Comparison of ENCODE assay signal across 29 cellular contexts in the genomic region with DNA sequence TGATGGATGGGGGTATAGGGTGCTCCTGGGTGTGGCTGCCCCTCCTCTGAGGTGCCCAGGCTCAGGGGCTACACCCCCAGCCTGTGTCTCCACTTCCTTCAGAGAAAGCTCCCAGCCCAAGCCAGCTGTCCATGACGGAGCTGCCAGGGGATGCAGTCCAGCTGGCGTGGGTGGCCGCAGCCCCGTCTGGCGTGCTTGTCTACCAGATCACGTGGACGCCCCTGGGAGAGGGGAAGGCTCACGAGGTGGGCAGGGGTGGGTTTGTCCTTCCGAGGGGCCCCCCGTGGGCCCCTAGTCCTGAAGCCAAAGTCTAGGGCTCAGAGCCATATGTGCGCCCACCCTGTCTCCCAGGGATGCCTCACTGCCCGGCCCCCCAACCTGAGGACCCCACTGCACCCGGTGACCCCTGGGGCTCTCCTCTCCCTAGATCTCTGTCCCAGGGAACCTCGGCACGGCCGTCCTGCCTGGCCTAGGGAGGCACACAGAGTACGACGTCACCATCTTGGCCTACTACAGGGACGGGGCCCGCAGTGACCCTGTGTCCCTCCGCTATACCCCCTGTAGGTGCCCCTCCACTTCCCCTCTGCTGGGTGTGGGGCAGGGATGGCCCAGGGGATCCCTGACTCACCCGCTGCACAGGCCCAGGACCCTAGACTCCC. TPM values are rescaled to one million over a fixed set of nuclear protein-coding genes. Genes with fewer than 3 reads are reported as not detected.
DNase-seq lines count a peak whose midpoint lies in the region; ATAC-seq and TF ChIP-seq lines count a peak whose summit lies in the region.
"Had no signal": no experiment of that assay in that cellular context is flagged by ENCODE, and none has a peak within 500 bp of the region (broad histone marks: within the 10 kb centered on the region; RNA-seq: fewer than 3 reads in every experiment).

No MANE protein-coding gene starts in this region.

- ATAC-seq in stimulated activated naive CD8-positive, alpha-beta T cell treated with anti-CD3 and anti-CD28 coated beads, Interleukin-15, amount 100 ng/mL, for 72 hours = peak; percentile 8
- ATAC-seq in stimulated activated naive CD8-positive, alpha-beta T cell treated with anti-CD3 and anti-CD28 coated beads, Interleukin-15, Interleukin-2, amounts not matched to agents 100 U/mL and 50 U/mL, for 24 hours = no peak
- no peak for ATAC-seq in lung (ENCODE audit: insufficient read depth, low FRiP score)
- no peak for ATAC-seq in SK-N-SH treated with all-trans-retinoic acid at 6 μM for 48 hours
- ATAC-seq in HG03460 (IDR thresholded peaks at IDR 0.05; ENCODE audit: unreplicated experiment) = no peak
- ATAC-seq: activated T-helper 17 cell treated with anti-CD3 and anti-CD28 coated beads, Interleukin-2, amount 50 U/mL, for 72 hours; naive thymus-derived CD4-positive, alpha-beta T cell had no signal

- H3K4me1 ChIP-seq in lung (ENCODE audit: control insufficient read depth in 2 of 2, insufficient read depth in 2 of 2, low read length in 2 of 2) = peaks cover 0 to 2% of the 10 kb centered on the region in 2 donors
- H3K4me1 ChIP-seq: BE2C, Peyer's patch, thyroid gland had no signal

- no peak overlapping the region for H3K27ac Mint-ChIP-seq in stimulated activated naive CD8-positive, alpha-beta T cell treated with anti-CD3 and anti-CD28 coated beads, Interleukin-15, amount 100 ng/mL, for 72 hours
- no peak overlapping the region for H3K27ac Mint-ChIP-seq in glutamatergic neuron (ENCODE audit: unreplicated experiment)
- H3K27ac Mint-ChIP-seq: activated T-helper 17 cell treated with anti-CD3 and anti-CD28 coated beads, Interleukin-2, amount 50 U/mL, for 72 hours; mesothelial cell of epicardium; naive thymus-derived CD4-positive, alpha-beta T cell had no signal

- WGBS in lung, 2 donors = 67 to 84% methylated on average over 20 to 22 of the region's 22 CpGs

- peaks cover 4% of the 10 kb centered on the region for H3K4me1 Mint-ChIP-seq in stimulated activated naive CD8-positive, alpha-beta T cell treated with anti-CD3 and anti-CD28 coated beads, Interleukin-15, amount 100 ng/mL, for 72 hours
- H3K4me1 Mint-ChIP-seq in glutamatergic neuron (ENCODE audit: low read depth, unreplicated experiment) = peaks cover 6% of the 10 kb centered on the region
- H3K4me1 Mint-ChIP-seq: activated T-helper 17 cell treated with anti-CD3 and anti-CD28 coated beads, Interleukin-2, amount 50 U/mL, for 72 hours; naive thymus-derived CD4-positive, alpha-beta T cell had no signal

- no peak overlapping the region for H3K27ac ChIP-seq in lung (ENCODE audit: low read depth in 1 of 2, low read length in 1 of 2)
- H3K27ac ChIP-seq: brain microvascular endothelial cell, HL-60, Peyer's patch, stomach, thyroid gland, VCaP had no signal

- no peaks in the 10 kb centered on the region for H3K36me3 ChIP-seq in lung (ENCODE audit: control insufficient read depth in 2 of 2, insufficient read depth in 2 of 2, low read length in 2 of 2)
- H3K36me3 ChIP-seq: BE2C, brain microvascular endothelial cell, Peyer's patch, stomach, thyroid gland had no signal

- no peaks in the 10 kb centered on the region for H3K27me3 ChIP-seq in lung (ENCODE audit: control insufficient read depth, insufficient read depth)
- H3K27me3 ChIP-seq: BE2C, brain microvascular endothelial cell, Peyer's patch, thyroid gland had no signal

- no peak for TF ChIP-seq CTCF in fibroblast of villous mesenchyme (IDR thresholded peaks at IDR 0.05; ENCODE audit: insufficient read depth, low read depth, low read length)
- no peak for TF ChIP-seq CTCF in lung (IDR thresholded peaks at IDR 0.05; ENCODE audit: control extremely low read depth, extremely low read depth)
- no peak for TF ChIP-seq CTCF in glutamatergic neuron (IDR thresholded peaks at IDR 0.05; ENCODE audit: partially characterized antibody, unreplicated experiment)

- no peaks in the 10 kb centered on the region for H3K36me3 Mint-ChIP-seq in glutamatergic neuron (ENCODE audit: unreplicated experiment)
- H3K36me3 Mint-ChIP-seq: mesothelial cell of epicardium; naive thymus-derived CD4-positive, alpha-beta T cell had no signal

- no peaks in the 10 kb centered on the region for H3K9me3 ChIP-seq in lung (ENCODE audit: control insufficient read depth in 2 of 2, insufficient read depth in 1 of 2, low read length in 1 of 2)
- H3K9me3 ChIP-seq: BE2C, Peyer's patch, stomach, thyroid gland had no signal

- H3K9me3 Mint-ChIP-seq in stimulated activated naive CD8-positive, alpha-beta T cell treated with anti-CD3 and anti-CD28 coated beads, Interleukin-15, amount 100 ng/mL, for 72 hours = no peaks in the 10 kb centered on the region
- H3K9me3 Mint-ChIP-seq in glutamatergic neuron (ENCODE audit: unreplicated experiment) = peaks cover 4% of the 10 kb centered on the region
- H3K9me3 Mint-ChIP-seq: activated T-helper 17 cell treated with anti-CD3 and anti-CD28 coated beads, Interleukin-2, amount 50 U/mL, for 72 hours; mesothelial cell of epicardium; naive thymus-derived CD4-positive, alpha-beta T cell had no signal

- no peak for DNase-seq in stimulated activated naive CD8-positive, alpha-beta T cell treated with anti-CD3 and anti-CD28 coated beads, Interleukin-15, amount 100 ng/mL, for 72 hours
- DNase-seq in stimulated activated naive CD8-positive, alpha-beta T cell treated with anti-CD3 and anti-CD28 coated beads, Interleukin-15, Interleukin-2, amounts not matched to agents 100 U/mL and 50 U/mL, for 24 hours = no peak
- DNase-seq in fibroblast of villous mesenchyme (ENCODE audit: low read depth) (peak; percentile 45), lung (ENCODE audit: low spot score) (peak; percentile 50), inferior parietal cortex (ENCODE audit: extremely low spot score) (no peak), glutamatergic neuron (no peak)
- DNase-seq: activated CD4-positive, alpha-beta T cell treated with anti-CD3 and anti-CD28 coated beads for 48 hours; activated naive CD4-positive, alpha-beta T cell treated with anti-CD3 and anti-CD28 coated beads, Interleukin-2, amount 50 U/mL, for 16 hours; amniotic stem cell; BE2C; brain microvascular endothelial cell; Karpas-422; NCI-H1436 treated with DMSO at 0.1 percent for 48 hours; NCI-H226; Peyer's patch; small intestine; stomach; T1000; thyroid gland had no signal

- H3K4me3 ChIP-seq in fibroblast of villous mesenchyme (ENCODE audit: low read depth, low read length) = no peak overlapping the region
- H3K4me3 ChIP-seq in lung = no peak overlapping the region
- H3K4me3 ChIP-seq: Peyer's patch, stomach, thyroid gland had no signal

- peaks cover 27% of the 10 kb centered on the region for H3K27me3 Mint-ChIP-seq in stimulated activated naive CD8-positive, alpha-beta T cell treated with anti-CD3 and anti-CD28 coated beads, Interleukin-15, amount 100 ng/mL, for 72 hours
- H3K27me3 Mint-ChIP-seq in glutamatergic neuron (ENCODE audit: unreplicated experiment) = peaks cover 8% of the 10 kb centered on the region

- H3K4me3 Mint-ChIP-seq in stimulated activated naive CD8-positive, alpha-beta T cell treated with anti-CD3 and anti-CD28 coated beads, Interleukin-15, amount 100 ng/mL, for 72 hours = no peak overlapping the region
- no peak overlapping the region for H3K4me3 Mint-ChIP-seq in glutamatergic neuron (ENCODE audit: unreplicated experiment)
- H3K4me3 Mint-ChIP-seq: activated T-helper 17 cell treated with anti-CD3 and anti-CD28 coated beads, Interleukin-2, amount 50 U/mL, for 72 hours; mesothelial cell of epicardium; naive thymus-derived CD4-positive, alpha-beta T cell had no signal

TF ChIP-seq in SK-N-SH treated with all-trans-retinoic acid at 6 μM for 48 hours, 23 proteins besides CTCF, POLR2A, EP300 and RAD21:
- TF ChIP-seq, protein P1, sequence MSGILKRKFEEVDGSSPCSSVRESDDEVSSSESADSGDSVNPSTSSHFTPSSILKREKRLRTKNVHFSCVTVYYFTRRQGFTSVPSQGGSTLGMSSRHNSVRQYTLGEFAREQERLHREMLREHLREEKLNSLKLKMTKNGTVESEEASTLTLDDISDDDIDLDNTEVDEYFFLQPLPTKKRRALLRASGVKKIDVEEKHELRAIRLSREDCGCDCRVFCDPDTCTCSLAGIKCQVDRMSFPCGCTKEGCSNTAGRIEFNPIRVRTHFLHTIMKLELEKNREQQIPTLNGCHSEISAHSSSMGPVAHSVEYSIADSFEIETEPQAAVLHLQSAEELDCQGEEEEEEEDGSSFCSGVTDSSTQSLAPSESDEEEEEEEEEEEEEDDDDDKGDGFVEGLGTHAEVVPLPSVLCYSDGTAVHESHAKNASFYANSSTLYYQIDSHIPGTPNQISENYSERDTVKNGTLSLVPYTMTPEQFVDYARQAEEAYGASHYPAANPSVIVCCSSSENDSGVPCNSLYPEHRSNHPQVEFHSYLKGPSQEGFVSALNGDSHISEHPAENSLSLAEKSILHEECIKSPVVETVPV (CRISPR knock-in tag; IDR thresholded peaks at IDR 0.05) = no peak
- TF ChIP-seq PPARA (CRISPR knock-in tag; IDR thresholded peaks at IDR 0.05; ENCODE audit: borderline replicate concordance) = no peak
- no peak for TF ChIP-seq BACH2 (CRISPR knock-in tag; IDR thresholded peaks at IDR 0.05; ENCODE audit: borderline replicate concordance)

RNA-seq across cellular contexts. Expression of gene COL20A1, which starts 19.8 kb away (rescaled TPM):
- total RNA-seq in fibroblast of villous mesenchyme (under 0.01 TPM in 1 of 2 replicates, not detected in the other), lung (under 1 TPM in 1 of 2 donors, not detected in 1; 0.06 TPM), glutamatergic neuron (ENCODE audit: unreplicated experiment) (2.1 TPM)
- polyA plus RNA-seq in lung = under 1 TPM in 1 of 2 donors, not detected in 1; 0.09 TPM
- total RNA-seq: A673, fibroblast of lung, lower leg skin, Peyer's patch had no signal
- polyA plus RNA-seq: fibroblast of lung; naive thymus-derived CD4-positive, alpha-beta T cell had no signal

RNA-seq across cellular contexts. Expression of gene ARFGAP1, which starts 40.2 kb away (rescaled TPM):
- total RNA-seq in fibroblast of villous mesenchyme = 85.5 and 109 TPM in 2 replicates
- total RNA-seq in lung = 100 to 1,000 TPM in 1 of 2 donors, 10 to 100 TPM in 1; 47.0 to 108 TPM
- 100 to 1,000 TPM in 1 of 2 donors, 10 to 100 TPM in 1; 70.8 to 104 TPM for polyA plus RNA-seq in lung
- 93.6 TPM for total RNA-seq in glutamatergic neuron (ENCODE audit: unreplicated experiment)

RNA-seq across cellular contexts. Expression of gene CHRNA4, which starts 48.3 kb away (rescaled TPM):
- total RNA-seq in fibroblast of villous mesenchyme (not detected in 2 replicates), lung (1 to 10 TPM in 1 of 2 donors, under 1 TPM in 1; 0.85 to 1.1 TPM), glutamatergic neuron (ENCODE audit: unreplicated experiment) (165 TPM)
- under 1 TPM; 0.01 to 0.06 TPM for polyA plus RNA-seq in lung
- total RNA-seq: activated T-helper 17 cell treated with anti-CD3 and anti-CD28 coated beads, Interleukin-2, amount 50 U/mL, for 72 hours; fibroblast of lung; naive thymus-derived CD4-positive, alpha-beta T cell; Peyer's patch had no signal
- polyA plus RNA-seq: fibroblast of lung; naive thymus-derived CD4-positive, alpha-beta T cell had no signal

RNA-seq across cellular contexts. Expression of gene NKAIN4, which starts 58.6 kb away (rescaled TPM):
- total RNA-seq in fibroblast of villous mesenchyme (not detected in 2 replicates), lung (1 to 10 TPM in 1 of 2 donors, not detected in 1; 1.7 TPM), glutamatergic neuron (ENCODE audit: unreplicated experiment) (183 TPM)
- under 1 TPM in 1 of 2 donors, not detected in 1; 0.10 TPM for polyA plus RNA-seq in lung
- total RNA-seq: A673; activated T-helper 17 cell treated with anti-CD3 and anti-CD28 coated beads, Interleukin-2, amount 50 U/mL, for 72 hours; fibroblast of lung; naive thymus-derived CD4-positive, alpha-beta T cell; Peyer's patch had no signal
- polyA plus RNA-seq: fibroblast of lung; naive thymus-derived CD4-positive, alpha-beta T cell had no signal

Comparison
In these comparisons a context has a peak if more than half of its experiments do, and no peak if none do; other contexts are left out.
1. DNase-seq: peak in fibroblast of villous mesenchyme (single experiment) and lung (single experiment); none in stimulated activated naive CD8-positive, alpha-beta T cell treated with anti-CD3 and anti-CD28 coated beads, Interleukin-15, amount 100 ng/mL, for 72 hours (0 of 2), stimulated activated naive CD8-positive, alpha-beta T cell treated with anti-CD3 and anti-CD28 coated beads, Interleukin-15, Interleukin-2, amounts not matched to agents 100 U/mL and 50 U/mL, for 24 hours (single experiment), inferior parietal cortex (single experiment) and glutamatergic neuron (single experiment).
2. RNA of gene CHRNA4, which starts 48.3 kb away (total RNA-seq): 165 TPM in glutamatergic neuron (single experiment); 0.85 to 1.1 TPM in lung and not detected in fibroblast of villous mesenchyme; every median in the first group is over 10 times any median in the second.